Comparison of ENCODE assay signal across 19 cellular contexts in genomic region chr20:62908971-62909791, GRCh38. TPM values are rescaled to one million over a fixed set of nuclear protein-coding genes. Genes with fewer than 3 reads are reported as not detected.
DNase-seq lines count a peak whose midpoint lies in the region; ATAC-seq and TF ChIP-seq lines count a peak whose summit lies in the region.
"Had no signal": no experiment of that assay in that cellular context is flagged by ENCODE, and none has a peak within 500 bp of the region (broad histone marks: within the 10 kb centered on the region; RNA-seq: fewer than 3 reads in every experiment).

No MANE protein-coding gene starts in this region.

- peaks cover 2% of the 10 kb centered on the region; the same call in 1 of the 2 replicates for H3K4me1 ChIP-seq in HEK293 (ENCODE audit: control insufficient read depth, insufficient read depth, low read length)
- H3K4me1 ChIP-seq in endodermal cell (ENCODE audit: control insufficient read depth, insufficient read depth, low read length): peaks cover 8% of the 10 kb centered on the region

- CTCF ChIA-PET in HEK293 (lab: Yijun Ruan, JAX): interaction anchor here (1.3 to 3.1 kb wide), 6 partner anchors 9 to 99 kb away, joined by 3 to 27 read pairs (median 9); partner anchors contain the start of gene DIDO1

- WGBS in endodermal cell (ENCODE audit: insufficient coverage in 1 of 2, insufficient read length in 1 of 2), 2 experiments: 92 to 95% methylated on average over 11 to 18 of the region's 18 CpGs

- POLR2A ChIA-PET in HEK293 (lab: Yijun Ruan, JAX): interaction anchor here (1.2 kb wide), 1 partner anchor 11 kb away, joined by 4 read pairs; no protein-coding TSS in a partner anchor

- H3K27me3 Mint-ChIP-seq in endodermal cell (ENCODE audit: insufficient read depth) (no peaks in the 10 kb centered on the region), chondrocyte (ENCODE audit: low read depth) (no peaks in the 10 kb centered on the region)
- H3K27me3 Mint-ChIP-seq: activated T-helper 17 cell treated with anti-CD3 and anti-CD28 coated beads, Interleukin-2, amount 50 U/mL, for 72 hours; IgD-negative memory B cell had no signal

- TF ChIP-seq CTCF in HEK293 (tag by site-specific recombination; IDR thresholded peaks at IDR 0.05): no peak
- TF ChIP-seq CTCF in endodermal cell (conservative IDR thresholded peaks at IDR 0.05): no peak
- no peak for TF ChIP-seq CTCF in chondrocyte (IDR thresholded peaks at IDR 0.05)

- H3K9ac ChIP-seq in endodermal cell (ENCODE audit: extremely low read depth, low read length, poor library complexity, severe bottlenecking): no peak overlapping the region

- no peak overlapping the region for H3K4me3 Mint-ChIP-seq in endodermal cell
- no peak overlapping the region for H3K4me3 Mint-ChIP-seq in chondrocyte (ENCODE audit: unreplicated experiment)
- H3K4me3 Mint-ChIP-seq: activated T-helper 17 cell treated with anti-CD3 and anti-CD28 coated beads, Interleukin-2, amount 50 U/mL, for 72 hours; IgD-negative memory B cell had no signal

- peak; percentile 70 for DNase-seq in DMS53 (lab: John Stamatoyannopoulos, UW)
- peak; percentile 97 for DNase-seq in NCI-H345 treated with DMSO at 0.1 percent for 48 hours (lab: John Stamatoyannopoulos, UW; ENCODE audit: unreplicated experiment)
- no peak for DNase-seq in endodermal cell
- DNase-seq in NCI-H1436 treated with DMSO at 0.1 percent for 48 hours (lab: John Stamatoyannopoulos, UW): no peak
- no peak for DNase-seq in chondrocyte (ENCODE audit: low spot score)
- DNase-seq: activated CD4-positive, alpha-beta T cell treated with anti-CD3 and anti-CD28 coated beads, Interleukin-2, amount 50 U/mL, for 4 hours; esophagus squamous epithelium; H7; heart left ventricle; NCI-H1048; psoas muscle; stimulated activated CD4-positive, alpha-beta T cell treated with anti-CD3 and anti-CD28 coated beads, Interleukin-15, amount 100 ng/mL, for 24 hours had no signal

- H3K4me3 ChIP-seq in HEK293 (ENCODE audit: low read depth, low read length): no peak overlapping the region
- H3K4me3 ChIP-seq in endodermal cell (ENCODE audit: low read length): no peak overlapping the region
- H3K4me3 ChIP-seq: ascending aorta; BLaER1 treated with 17β-estradiol and CSF1 and Interleukin-3, amounts not matched to agents 10 nM and 100 nM; esophagus squamous epithelium; heart left ventricle; psoas muscle; SJSA1 had no signal

- no peaks in the 10 kb centered on the region for H3K9me3 ChIP-seq in HEK293 (ENCODE audit: control insufficient read depth, insufficient read depth, low read depth, low read length)
- H3K9me3 ChIP-seq in endodermal cell (ENCODE audit: control insufficient read depth, low read length): no peaks in the 10 kb centered on the region
- H3K9me3 ChIP-seq: ascending aorta; BLaER1 treated with 17β-estradiol and CSF1 and Interleukin-3, amounts not matched to agents 10 nM and 100 nM; esophagus squamous epithelium; heart left ventricle; psoas muscle; SJSA1 had no signal

- H3K27ac Mint-ChIP-seq in endodermal cell (peak overlapping the region; percentile 39), chondrocyte (ENCODE audit: unreplicated experiment) (no peak overlapping the region)

- H3K36me3 ChIP-seq in HEK293 (ENCODE audit: control insufficient read depth in 2 of 2, insufficient read depth in 1 of 2, low read length in 2 of 2): peaks cover 36 to 93% of the 10 kb centered on the region in 2 experiments
- H3K36me3 ChIP-seq in endodermal cell (ENCODE audit: control insufficient read depth, insufficient read depth, low read length): peaks cover 99% of the 10 kb centered on the region

- no peaks in the 10 kb centered on the region for H3K27me3 ChIP-seq in endodermal cell (ENCODE audit: control insufficient read depth, insufficient read depth, low read length, poor library complexity, severe bottlenecking)
- H3K27me3 ChIP-seq: ascending aorta; BLaER1 treated with 17β-estradiol and CSF1 and Interleukin-3, amounts not matched to agents 10 nM and 100 nM; esophagus squamous epithelium; heart left ventricle; SJSA1 had no signal

- H3K36me3 Mint-ChIP-seq in endodermal cell (ENCODE audit: low read depth) (peaks cover 89% of the 10 kb centered on the region), chondrocyte (ENCODE audit: low read depth) (peaks cover 46% of the 10 kb centered on the region)

- H3K27ac ChIP-seq in HEK293 (ENCODE audit: extremely low read depth, low read depth, low read length): no peak overlapping the region
- no peak overlapping the region for H3K27ac ChIP-seq in endodermal cell (ENCODE audit: low read depth, low read length)
- H3K27ac ChIP-seq: ascending aorta; BLaER1 treated with 17β-estradiol and CSF1 and Interleukin-3, amounts not matched to agents 10 nM and 100 nM; esophagus squamous epithelium; heart left ventricle; psoas muscle; SJSA1 had no signal

- peaks cover 13% of the 10 kb centered on the region for H3K4me1 Mint-ChIP-seq in endodermal cell
- peaks cover 10% of the 10 kb centered on the region for H3K4me1 Mint-ChIP-seq in chondrocyte (ENCODE audit: low read depth)

- ATAC-seq in HG03442 (IDR thresholded peaks at IDR 0.05; ENCODE audit: unreplicated experiment): no peak
- ATAC-seq: activated T-helper 17 cell treated with anti-CD3 and anti-CD28 coated beads, Interleukin-2, amount 50 U/mL, for 72 hours; heart left ventricle; psoas muscle had no signal

- H3K9me3 Mint-ChIP-seq in endodermal cell (no peaks in the 10 kb centered on the region), chondrocyte (ENCODE audit: low read depth) (no peaks in the 10 kb centered on the region)
- H3K9me3 Mint-ChIP-seq: activated T-helper 17 cell treated with anti-CD3 and anti-CD28 coated beads, Interleukin-2, amount 50 U/mL, for 72 hours; IgD-negative memory B cell had no signal

TF ChIP-seq in HEK293, 187 proteins besides CTCF, POLR2A, EP300 and RAD21:
- TF ChIP-seq ZNF354C (tag by site-specific recombination; IDR thresholded peaks at IDR 0.05; ENCODE audit: borderline replicate concordance, low read depth): no peak
- peak; percentile 82 for TF ChIP-seq ZIC2 (tag by site-specific recombination; IDR thresholded peaks at IDR 0.05)

RNA-seq across cellular contexts. Expression of gene DIDO1, which starts 17.1 kb away (rescaled TPM):
- total RNA-seq in endodermal cell (10 to 100 TPM; 53.5 to 68.3 TPM), chondrocyte (41.6 to 53.8 TPM (median 42.5 TPM) in 3 replicates)
- polyA plus RNA-seq in endodermal cell (2013, experiment 1 of 2): 47.8 TPM
- 43.0 TPM for polyA plus RNA-seq in endodermal cell (2013, experiment 2 of 2)

RNA-seq across cellular contexts. Expression of gene GID8, which starts 28.8 kb away (rescaled TPM):
- total RNA-seq in endodermal cell: 10 to 100 TPM; 51.5 to 52.1 TPM
- polyA plus RNA-seq in endodermal cell (2013, experiment 1 of 2): 47.3 TPM
- 41.8 TPM for polyA plus RNA-seq in endodermal cell (2013, experiment 2 of 2)
- 26.3 to 30.7 TPM (median 29.7 TPM) in 3 replicates for total RNA-seq in chondrocyte

RNA-seq across cellular contexts. Expression of gene SLC17A9, which starts 43.3 kb away (rescaled TPM):
- total RNA-seq in endodermal cell (10 to 100 TPM in 1 of 2 donors, 1 to 10 TPM in 1; 8.9 to 10.2 TPM), chondrocyte (0.24 to 1.2 TPM (median 0.79 TPM) in 3 replicates)
- polyA plus RNA-seq in endodermal cell (2013, experiment 1 of 2): 3.2 TPM
- 3.4 TPM for polyA plus RNA-seq in endodermal cell (2013, experiment 2 of 2)
- total RNA-seq: SJSA1 had no signal

RNA-seq across cellular contexts. Expression of gene TCFL5, which starts 47.6 kb away (rescaled TPM):
- 10 to 100 TPM; 15.8 to 17.4 TPM for total RNA-seq in endodermal cell
- 21.1 TPM for polyA plus RNA-seq in endodermal cell (2013, experiment 1 of 2)
- polyA plus RNA-seq in endodermal cell (2013, experiment 2 of 2): 22.4 TPM
- 12.7 to 20.0 TPM (median 13.0 TPM) in 3 replicates for total RNA-seq in chondrocyte

Comparison
In these comparisons a context has a peak if more than half of its experiments do, and no peak if none do; other contexts are left out.
1. DNase-seq: peak in DMS53 (single experiment) and NCI-H345 treated with DMSO at 0.1 percent for 48 hours (single experiment); none in endodermal cell (single experiment), NCI-H1436 treated with DMSO at 0.1 percent for 48 hours (single experiment) and chondrocyte (single experiment).